1 cellular context compared by ENCODE assay signal in genomic region chr13:98975822-98976261, GRCh38.
TF ChIP-seq lines count a peak whose summit lies in the region.

No MANE protein-coding gene starts in this region.

TF ChIP-seq in GM23338, 12 proteins besides CTCF, POLR2A, EP300 and RAD21:
- TF ChIP-seq ZNF462 (CRISPR knock-in tag; IDR thresholded peaks at IDR 0.05) (no peak), POLR2AphosphoS5 (IDR thresholded peaks at IDR 0.05; ENCODE audit: low read depth) (no peak), NANOG (IDR thresholded peaks at IDR 0.05; ENCODE audit: borderline replicate concordance) (no peak), ZNF114 (CRISPR knock-in tag; IDR thresholded peaks at IDR 0.05) (no peak), CREB1 (CRISPR knock-in tag; IDR thresholded peaks at IDR 0.05; ENCODE audit: low read depth) (no peak), REST (IDR thresholded peaks at IDR 0.05; ENCODE audit: unreplicated experiment) (no peak), STAT1 (IDR thresholded peaks at IDR 0.05; ENCODE audit: unreplicated experiment) (no peak), JUNB (IDR thresholded peaks at IDR 0.05; ENCODE audit: unreplicated experiment) (no peak), EZH2 (IDR thresholded peaks at IDR 0.05; ENCODE audit: low read depth, unreplicated experiment) (no peak), ZNF331 (CRISPR knock-in tag; IDR thresholded peaks at IDR 0.05; ENCODE audit: low read depth) (no peak), EZH2phosphoT487 (IDR thresholded peaks at IDR 0.05; ENCODE audit: unreplicated experiment) (no peak)
- TF ChIP-seq, protein P1, sequence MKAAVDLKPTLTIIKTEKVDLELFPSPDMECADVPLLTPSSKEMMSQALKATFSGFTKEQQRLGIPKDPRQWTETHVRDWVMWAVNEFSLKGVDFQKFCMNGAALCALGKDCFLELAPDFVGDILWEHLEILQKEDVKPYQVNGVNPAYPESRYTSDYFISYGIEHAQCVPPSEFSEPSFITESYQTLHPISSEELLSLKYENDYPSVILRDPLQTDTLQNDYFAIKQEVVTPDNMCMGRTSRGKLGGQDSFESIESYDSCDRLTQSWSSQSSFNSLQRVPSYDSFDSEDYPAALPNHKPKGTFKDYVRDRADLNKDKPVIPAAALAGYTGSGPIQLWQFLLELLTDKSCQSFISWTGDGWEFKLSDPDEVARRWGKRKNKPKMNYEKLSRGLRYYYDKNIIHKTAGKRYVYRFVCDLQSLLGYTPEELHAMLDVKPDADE (IDR thresholded peaks at IDR 0.05) = no peak
